ENCODE assay signal across 20 cellular contexts in genomic region chr2:219285348-219285685, GRCh38. TPM values are rescaled to one million over a fixed set of nuclear protein-coding genes. Genes with fewer than 3 reads are reported as not detected.
DNase-seq lines count a peak whose midpoint lies in the region; ATAC-seq and TF ChIP-seq lines count a peak whose summit lies in the region.
"Had no signal": no experiment of that assay in that cellular context is flagged by ENCODE, and none has a peak within 500 bp of the region (broad histone marks: within the 10 kb centered on the region; RNA-seq: fewer than 3 reads in every experiment).

No MANE protein-coding gene starts in this region.

- TF ChIP-seq CTCF in GM13977 (IDR thresholded peaks at IDR 0.05; ENCODE audit: extremely low read depth, insufficient read depth, missing control alignments) (no peak), foreskin keratinocyte (conservative IDR thresholded peaks at IDR 0.05) (no peak)

- H3K4me1 Mint-ChIP-seq in stimulated activated effector memory CD8-positive, alpha-beta T cell treated with anti-CD3 and anti-CD28 coated beads, Interleukin-12 subunit alpha, Interleukin-12 subunit beta, amount 100 ng/mL, for 72 hours = peaks cover 44% of the 10 kb centered on the region

- in situ Hi-C loops in GM13977 (cut with MboI; ENCODE audit: low pct_unique_long_range_greater_than_20kb, low sequenced_read_pairs, unreplicated experiment) = no loop called here

- H3K9me3 Mint-ChIP-seq in stimulated activated effector memory CD8-positive, alpha-beta T cell treated with anti-CD3 and anti-CD28 coated beads, Interleukin-12 subunit alpha, Interleukin-12 subunit beta, amount 100 ng/mL, for 72 hours = no peaks in the 10 kb centered on the region
- H3K9me3 Mint-ChIP-seq: CD4-positive, alpha-beta memory T cell; HFFc6; naive B cell; stimulated activated memory B cell treated with anti-CD40 and anti-IgM and Interleukin-4, amounts not matched to agents 10 μg/mL and 1 μg/mL and 100 μg/mL, for 72 hours had no signal

- no peak overlapping the region for H3K4me3 Mint-ChIP-seq in stimulated activated effector memory CD8-positive, alpha-beta T cell treated with anti-CD3 and anti-CD28 coated beads, Interleukin-12 subunit alpha, Interleukin-12 subunit beta, amount 100 ng/mL, for 72 hours
- H3K4me3 Mint-ChIP-seq: activated CD4-positive, alpha-beta T cell treated with anti-CD3 and anti-CD28 coated beads for 36 hours; activated CD8-positive, alpha-beta memory T cell treated with anti-CD3 and anti-CD28 coated beads, Interleukin-2, amount 10 ng/mL, durations not matched to agents 7 days and 5 days; CD4-positive, alpha-beta memory T cell; HFFc6; stimulated activated memory B cell treated with anti-CD40 and anti-IgM and Interleukin-4, amounts not matched to agents 10 μg/mL and 1 μg/mL and 100 μg/mL, for 72 hours had no signal

- peak overlapping the region; percentile 81 for H3K27ac Mint-ChIP-seq in stimulated activated effector memory CD8-positive, alpha-beta T cell treated with anti-CD3 and anti-CD28 coated beads, Interleukin-12 subunit alpha, Interleukin-12 subunit beta, amount 100 ng/mL, for 72 hours
- H3K27ac Mint-ChIP-seq: activated CD8-positive, alpha-beta memory T cell treated with anti-CD3 and anti-CD28 coated beads, Interleukin-2, amount 10 ng/mL, durations not matched to agents 7 days and 5 days had no signal

- DNase-seq in GM13977 (ENCODE audit: low spot score) = peak; percentile 12
- no peak for DNase-seq in foreskin keratinocyte
- DNase-seq in stimulated activated effector memory CD8-positive, alpha-beta T cell treated with anti-CD3 and anti-CD28 coated beads, Interleukin-12 subunit alpha, Interleukin-12 subunit beta, amount 100 ng/mL, for 72 hours (ENCODE audit: low spot score in 2 of 2) = no peak
- DNase-seq in RPMI8226 = no peak
- DNase-seq in GM19240 (ENCODE audit: insufficient read length, low spot score) = no peak
- DNase-seq: activated CD4-positive, alpha-beta T cell treated with anti-CD3 and anti-CD28 coated beads for 36 hours; activated CD8-positive, alpha-beta memory T cell treated with anti-CD3 and anti-CD28 coated beads, Interleukin-2, amount 10 ng/mL, durations not matched to agents 7 days and 5 days; colonic mucosa; HFFc6; naive B cell; NCI-H2029 treated with DMSO at 0.1 percent for 48 hours had no signal

- H3K4me1 ChIP-seq in foreskin keratinocyte = peaks cover 16% of the 10 kb centered on the region
- H3K4me1 ChIP-seq: colonic mucosa had no signal

- peak overlapping the region; percentile 96 for H3K27ac ChIP-seq in angular gyrus (ENCODE audit: low read depth, low read length)
- H3K27ac ChIP-seq in foreskin keratinocyte = peak overlapping the region; percentile 59
- H3K27ac ChIP-seq: colonic mucosa, SJSA1 had no signal

- ATAC-seq in foreskin keratinocyte (no peak), GM18511 (IDR thresholded peaks at IDR 0.05; ENCODE audit: unreplicated experiment) (no peak), HG03196 (IDR thresholded peaks at IDR 0.05; ENCODE audit: unreplicated experiment) (no peak)
- ATAC-seq in stimulated activated effector memory CD8-positive, alpha-beta T cell treated with anti-CD3 and anti-CD28 coated beads, Interleukin-12 subunit alpha, Interleukin-12 subunit beta, amount 100 ng/mL, for 72 hours = no peak
- ATAC-seq: activated CD4-positive, alpha-beta T cell treated with anti-CD3 and anti-CD28 coated beads for 36 hours; activated CD8-positive, alpha-beta memory T cell treated with anti-CD3 and anti-CD28 coated beads, Interleukin-2, amount 10 ng/mL, durations not matched to agents 7 days and 5 days; stimulated activated memory B cell treated with anti-CD40 and anti-IgM and Interleukin-4, amounts not matched to agents 10 μg/mL and 1 μg/mL and 100 μg/mL, for 72 hours had no signal

- H3K27me3 ChIP-seq in foreskin keratinocyte = no peaks in the 10 kb centered on the region
- H3K27me3 ChIP-seq: ascending aorta, colonic mucosa, SJSA1 had no signal

- peaks cover 57% of the 10 kb centered on the region for H3K36me3 Mint-ChIP-seq in stimulated activated effector memory CD8-positive, alpha-beta T cell treated with anti-CD3 and anti-CD28 coated beads, Interleukin-12 subunit alpha, Interleukin-12 subunit beta, amount 100 ng/mL, for 72 hours

RNA-seq across cellular contexts. Expression of gene DNAJB2, which starts 6.2 kb away (rescaled TPM):
- total RNA-seq in foreskin keratinocyte = 27.9 and 39.2 TPM in 2 replicates
- 32.3 and 48.7 TPM in 2 replicates for polyA plus RNA-seq in foreskin keratinocyte

RNA-seq across cellular contexts. Expression of gene PTPRN, which starts 23.9 kb away (rescaled TPM):
- total RNA-seq in foreskin keratinocyte = not detected in 2 replicates
- not detected in 2 replicates for polyA plus RNA-seq in foreskin keratinocyte
- total RNA-seq: ascending aorta; CD4-positive, alpha-beta memory T cell; pulmonary artery endothelial cell; ureter had no signal

RNA-seq across cellular contexts. Expression of gene TUBA4A, which starts 31.6 kb away (rescaled TPM):
- total RNA-seq in foreskin keratinocyte = 271 and 318 TPM in 2 replicates
- 451 and 562 TPM in 2 replicates for polyA plus RNA-seq in foreskin keratinocyte

RNA-seq across cellular contexts. Expression of gene TUBA4B, which starts 32.3 kb away (rescaled TPM):
- not detected in 2 replicates for total RNA-seq in foreskin keratinocyte
- 0.07 TPM in 1 of 2 replicates, not detected in the other for polyA plus RNA-seq in foreskin keratinocyte
- total RNA-seq: activated CD4-positive, alpha-beta T cell treated with anti-CD3 and anti-CD28 coated beads for 36 hours; activated CD8-positive, alpha-beta memory T cell treated with anti-CD3 and anti-CD28 coated beads, Interleukin-2, amount 10 ng/mL, durations not matched to agents 7 days and 5 days; ascending aorta; CD4-positive, alpha-beta memory T cell; colonic mucosa; HFFc6; pulmonary artery endothelial cell; SJSA1; ureter had no signal
- polyA plus RNA-seq: CD4-positive, alpha-beta memory T cell had no signal

RNA-seq across cellular contexts. Expression of gene STK16, which starts 40.0 kb away (rescaled TPM):
- 35.1 and 36.5 TPM in 2 replicates for total RNA-seq in foreskin keratinocyte
- polyA plus RNA-seq in foreskin keratinocyte = 42.6 and 46.4 TPM in 2 replicates
